ENCODE assay signal across 13 cellular contexts in the genomic region with DNA sequence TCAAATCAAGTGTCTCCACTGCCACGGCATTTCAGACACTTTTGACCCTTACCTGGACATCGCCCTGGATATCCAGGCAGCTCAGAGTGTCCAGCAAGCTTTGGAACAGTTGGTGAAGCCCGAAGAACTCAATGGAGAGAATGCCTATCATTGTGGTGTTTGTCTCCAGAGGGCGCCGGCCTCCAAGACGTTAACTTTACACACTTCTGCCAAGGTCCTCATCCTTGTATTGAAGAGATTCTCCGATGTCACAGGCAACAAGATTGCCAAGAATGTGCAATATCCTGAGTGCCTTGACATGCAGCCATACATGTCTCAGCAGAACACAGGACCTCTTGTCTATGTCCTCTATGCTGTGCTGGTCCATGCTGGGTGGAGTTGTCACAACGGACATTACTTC. TPM values are rescaled to one million over a fixed set of nuclear protein-coding genes. Genes with fewer than 3 reads are reported as not detected.
"Had no signal": no experiment of that assay in that cellular context is flagged by ENCODE, and none has a peak within 500 bp of the region (broad histone marks: within the 10 kb centered on the region; RNA-seq: fewer than 3 reads in every experiment).

No MANE protein-coding gene starts in this region.

RNA-seq across cellular contexts. Expression of gene USP17L15, which starts 3.9 kb away (rescaled TPM):
- total RNA-seq: cardiac muscle cell, dermis microvascular lymphatic vessel endothelial cell, hepatocyte, kidney, left cardiac atrium, left ventricle myocardium inferior, lung, osteoblast, right cardiac atrium, skeletal muscle tissue, suprapubic skin, thyroid gland, upper lobe of left lung had no signal

RNA-seq across cellular contexts. Expression of gene USP17L13, which starts 5.6 kb away (rescaled TPM):
- total RNA-seq: cardiac muscle cell, dermis microvascular lymphatic vessel endothelial cell, hepatocyte, kidney, left cardiac atrium, left ventricle myocardium inferior, lung, osteoblast, right cardiac atrium, skeletal muscle tissue, suprapubic skin, thyroid gland, upper lobe of left lung had no signal

RNA-seq across cellular contexts. Expression of gene USP17L12, which starts 10.3 kb away (rescaled TPM):
- total RNA-seq: cardiac muscle cell, dermis microvascular lymphatic vessel endothelial cell, hepatocyte, kidney, left cardiac atrium, left ventricle myocardium inferior, lung, osteoblast, right cardiac atrium, skeletal muscle tissue, suprapubic skin, thyroid gland, upper lobe of left lung had no signal

RNA-seq across cellular contexts. Expression of gene USP17L17, which starts 13.4 kb away (rescaled TPM):
- total RNA-seq: cardiac muscle cell, dermis microvascular lymphatic vessel endothelial cell, hepatocyte, left cardiac atrium, left ventricle myocardium inferior, lung, osteoblast, right cardiac atrium, skeletal muscle tissue, suprapubic skin, thyroid gland, upper lobe of left lung had no signal

RNA-seq across cellular contexts. Expression of gene USP17L11, which starts 15.0 kb away (rescaled TPM):
- total RNA-seq: cardiac muscle cell, dermis microvascular lymphatic vessel endothelial cell, hepatocyte, kidney, left cardiac atrium, left ventricle myocardium inferior, lung, osteoblast, right cardiac atrium, skeletal muscle tissue, suprapubic skin, thyroid gland, upper lobe of left lung had no signal
